ENCODE assay signal across 1 cellular context in the genomic region with DNA sequence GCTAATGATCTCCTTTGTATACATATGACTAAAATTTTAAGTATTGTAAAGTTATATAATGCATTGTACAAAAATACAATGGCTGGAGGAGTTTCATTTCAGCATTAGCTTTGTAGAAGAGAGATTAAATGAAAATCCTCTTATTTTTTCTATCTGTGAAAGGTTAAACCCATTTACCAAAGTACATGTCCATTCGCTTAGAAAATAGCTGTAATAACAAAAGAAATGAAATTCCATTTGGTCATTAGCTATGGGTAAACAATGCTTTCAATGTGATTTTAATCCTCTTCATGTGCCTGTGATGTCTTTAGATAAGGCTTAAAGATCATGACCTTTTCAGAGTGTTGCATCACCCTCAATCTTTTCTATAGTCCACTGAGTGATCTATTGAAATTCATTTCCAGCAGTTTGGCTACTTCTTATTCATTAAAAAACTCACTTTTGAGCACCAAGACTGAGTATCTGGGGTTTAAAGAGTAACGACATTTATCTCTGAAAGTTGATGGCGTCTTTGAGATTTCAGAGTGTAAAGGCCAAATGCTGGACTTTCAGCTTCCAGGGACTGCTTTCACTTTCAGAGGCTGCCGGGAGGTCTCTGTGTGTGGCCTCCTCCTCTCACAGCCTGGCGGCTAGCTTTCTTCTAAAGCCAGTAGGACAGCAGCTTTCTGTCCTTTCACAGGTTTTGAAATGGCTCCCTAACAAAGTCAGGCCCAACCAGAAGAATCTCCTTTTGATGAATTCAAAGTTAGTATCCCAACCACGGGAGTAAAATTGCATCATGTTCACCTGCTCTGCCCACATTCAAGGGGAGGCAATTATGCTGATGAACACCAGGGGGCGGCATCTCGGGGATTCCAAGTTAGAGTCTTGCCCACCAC.
TF ChIP-seq lines count a peak whose summit lies in the region.

No MANE protein-coding gene starts in this region.

TF ChIP-seq in GM23338, 12 proteins besides CTCF, POLR2A, EP300 and RAD21 (continued from another document):
- TF ChIP-seq, protein P1, sequence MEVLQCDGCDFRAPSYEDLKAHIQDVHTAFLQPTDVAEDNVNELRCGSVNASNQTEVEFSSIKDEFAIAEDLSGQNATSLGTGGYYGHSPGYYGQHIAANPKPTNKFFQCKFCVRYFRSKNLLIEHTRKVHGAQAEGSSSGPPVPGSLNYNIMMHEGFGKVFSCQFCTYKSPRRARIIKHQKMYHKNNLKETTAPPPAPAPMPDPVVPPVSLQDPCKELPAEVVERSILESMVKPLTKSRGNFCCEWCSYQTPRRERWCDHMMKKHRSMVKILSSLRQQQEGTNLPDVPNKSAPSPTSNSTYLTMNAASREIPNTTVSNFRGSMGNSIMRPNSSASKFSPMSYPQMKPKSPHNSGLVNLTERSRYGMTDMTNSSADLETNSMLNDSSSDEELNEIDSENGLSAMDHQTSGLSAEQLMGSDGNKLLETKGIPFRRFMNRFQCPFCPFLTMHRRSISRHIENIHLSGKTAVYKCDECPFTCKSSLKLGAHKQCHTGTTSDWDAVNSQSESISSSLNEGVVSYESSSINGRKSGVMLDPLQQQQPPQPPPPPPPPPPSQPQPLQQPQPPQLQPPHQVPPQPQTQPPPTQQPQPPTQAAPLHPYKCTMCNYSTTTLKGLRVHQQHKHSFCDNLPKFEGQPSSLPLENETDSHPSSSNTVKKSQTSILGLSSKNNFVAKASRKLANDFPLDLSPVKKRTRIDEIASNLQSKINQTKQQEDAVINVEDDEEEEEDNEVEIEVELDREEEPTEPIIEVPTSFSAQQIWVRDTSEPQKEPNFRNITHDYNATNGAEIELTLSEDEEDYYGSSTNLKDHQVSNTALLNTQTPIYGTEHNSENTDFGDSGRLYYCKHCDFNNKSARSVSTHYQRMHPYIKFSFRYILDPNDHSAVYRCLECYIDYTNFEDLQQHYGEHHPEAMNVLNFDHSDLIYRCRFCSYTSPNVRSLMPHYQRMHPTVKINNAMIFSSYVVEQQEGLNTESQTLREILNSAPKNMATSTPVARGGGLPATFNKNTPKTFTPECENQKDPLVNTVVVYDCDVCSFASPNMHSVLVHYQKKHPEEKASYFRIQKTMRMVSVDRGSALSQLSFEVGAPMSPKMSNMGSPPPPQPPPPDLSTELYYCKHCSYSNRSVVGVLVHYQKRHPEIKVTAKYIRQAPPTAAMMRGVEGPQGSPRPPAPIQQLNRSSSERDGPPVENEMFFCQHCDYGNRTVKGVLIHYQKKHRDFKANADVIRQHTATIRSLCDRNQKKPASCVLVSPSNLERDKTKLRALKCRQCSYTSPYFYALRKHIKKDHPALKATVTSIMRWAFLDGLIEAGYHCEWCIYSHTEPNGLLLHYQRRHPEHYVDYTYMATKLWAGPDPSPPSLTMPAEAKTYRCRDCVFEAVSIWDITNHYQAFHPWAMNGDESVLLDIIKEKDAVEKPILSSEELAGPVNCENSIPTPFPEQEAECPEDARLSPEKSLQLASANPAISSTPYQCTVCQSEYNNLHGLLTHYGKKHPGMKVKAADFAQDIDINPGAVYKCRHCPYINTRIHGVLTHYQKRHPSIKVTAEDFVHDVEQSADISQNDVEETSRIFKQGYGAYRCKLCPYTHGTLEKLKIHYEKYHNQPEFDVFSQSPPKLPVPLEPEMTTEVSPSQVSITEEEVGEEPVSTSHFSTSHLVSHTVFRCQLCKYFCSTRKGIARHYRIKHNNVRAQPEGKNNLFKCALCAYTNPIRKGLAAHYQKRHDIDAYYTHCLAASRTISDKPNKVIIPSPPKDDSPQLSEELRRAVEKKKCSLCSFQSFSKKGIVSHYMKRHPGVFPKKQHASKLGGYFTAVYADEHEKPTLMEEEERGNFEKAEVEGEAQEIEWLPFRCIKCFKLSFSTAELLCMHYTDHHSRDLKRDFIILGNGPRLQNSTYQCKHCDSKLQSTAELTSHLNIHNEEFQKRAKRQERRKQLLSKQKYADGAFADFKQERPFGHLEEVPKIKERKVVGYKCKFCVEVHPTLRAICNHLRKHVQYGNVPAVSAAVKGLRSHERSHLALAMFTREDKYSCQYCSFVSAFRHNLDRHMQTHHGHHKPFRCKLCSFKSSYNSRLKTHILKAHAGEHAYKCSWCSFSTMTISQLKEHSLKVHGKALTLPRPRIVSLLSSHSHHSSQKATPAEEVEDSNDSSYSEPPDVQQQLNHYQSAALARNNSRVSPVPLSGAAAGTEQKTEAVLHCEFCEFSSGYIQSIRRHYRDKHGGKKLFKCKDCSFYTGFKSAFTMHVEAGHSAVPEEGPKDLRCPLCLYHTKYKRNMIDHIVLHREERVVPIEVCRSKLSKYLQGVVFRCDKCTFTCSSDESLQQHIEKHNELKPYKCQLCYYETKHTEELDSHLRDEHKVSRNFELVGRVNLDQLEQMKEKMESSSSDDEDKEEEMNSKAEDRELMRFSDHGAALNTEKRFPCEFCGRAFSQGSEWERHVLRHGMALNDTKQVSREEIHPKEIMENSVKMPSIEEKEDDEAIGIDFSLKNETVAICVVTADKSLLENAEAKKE (CRISPR knock-in tag; IDR thresholded peaks at IDR 0.05): no peak
- no peak for TF ChIP-seq ZNF331 (CRISPR knock-in tag; IDR thresholded peaks at IDR 0.05; ENCODE audit: low read depth)
- peak; percentile 31; the same call in 1 of the 2 replicates for TF ChIP-seq POLR2AphosphoS5 (IDR thresholded peaks at IDR 0.05; ENCODE audit: low read depth)
- TF ChIP-seq NANOG (IDR thresholded peaks at IDR 0.05; ENCODE audit: borderline replicate concordance): no peak
- TF ChIP-seq STAT1 (IDR thresholded peaks at IDR 0.05; ENCODE audit: unreplicated experiment): no peak
